6 cellular contexts compared by ENCODE assay signal in genomic region chr5:5581080-5581479, GRCh38.
"Had no signal": no experiment of that assay in that cellular context is flagged by ENCODE, and none has a peak within 500 bp of the region (broad histone marks: within the 10 kb centered on the region; RNA-seq: fewer than 3 reads in every experiment).

No MANE protein-coding gene starts in this region.

- ATAC-seq: K562 had no signal

- DNase-seq: IMR-90, KBM-7, KG1 had no signal

- H3K4me3 ChIP-seq: K562 had no signal

- H3K27ac ChIP-seq: HL-60 had no signal

- FAIRE-seq: HTR-8/SVneo, K562 had no signal
